ENCODE assay signal across 10 cellular contexts in the genomic region with DNA sequence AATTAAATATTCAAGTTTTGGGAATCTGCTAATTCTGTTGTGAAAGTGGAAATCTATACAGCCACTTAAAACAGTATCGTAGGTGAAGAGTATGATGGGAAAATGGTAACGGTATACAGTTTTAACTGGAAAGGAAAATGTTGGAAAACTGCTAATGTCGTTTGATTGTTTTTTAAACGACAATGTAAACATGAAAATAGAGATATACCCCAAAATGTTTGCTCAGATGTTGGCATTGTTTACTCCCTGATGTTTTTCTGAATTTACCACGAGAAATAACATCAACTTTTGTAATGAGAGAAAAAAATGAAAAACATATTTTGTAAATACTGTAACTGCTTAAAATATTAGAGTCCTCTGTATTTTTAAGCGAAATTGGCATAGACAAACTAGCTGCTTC. TPM values are rescaled to one million over a fixed set of nuclear protein-coding genes. Genes with fewer than 3 reads are reported as not detected.
DNase-seq lines count a peak whose midpoint lies in the region; ATAC-seq and TF ChIP-seq lines count a peak whose summit lies in the region.
"Had no signal": no experiment of that assay in that cellular context is flagged by ENCODE, and none has a peak within 500 bp of the region (broad histone marks: within the 10 kb centered on the region; RNA-seq: fewer than 3 reads in every experiment).

No MANE protein-coding gene starts in this region.

- peaks cover 61% of the 10 kb centered on the region for H3K4me1 Mint-ChIP-seq in activated naive CD4-positive, alpha-beta T cell treated with anti-CD3 and anti-CD28 coated beads, Interleukin-2, amount 10 ng/mL, durations not matched to agents 7 days and 5 days

- TF ChIP-seq CTCF in WI38 (IDR thresholded peaks at IDR 0.05; ENCODE audit: low read depth, low read length) (no peak), fibroblast of villous mesenchyme (IDR thresholded peaks at IDR 0.05; ENCODE audit: insufficient read depth, low read depth, low read length) (no peak), suprapubic skin (IDR thresholded peaks at IDR 0.05) (no peak)

- H3K4me3 Mint-ChIP-seq in activated naive CD4-positive, alpha-beta T cell treated with anti-CD3 and anti-CD28 coated beads, Interleukin-2, amount 10 ng/mL, durations not matched to agents 7 days and 5 days: peak overlapping the region; percentile 5

- H3K27ac Mint-ChIP-seq in activated naive CD4-positive, alpha-beta T cell treated with anti-CD3 and anti-CD28 coated beads, Interleukin-2, amount 10 ng/mL, durations not matched to agents 7 days and 5 days: no peak overlapping the region

- TF ChIP-seq POLR2A in suprapubic skin (IDR thresholded peaks at IDR 0.05): no peak

- H3K36me3 ChIP-seq in suprapubic skin: no peaks in the 10 kb centered on the region

- peaks cover 69% of the 10 kb centered on the region for H3K4me1 ChIP-seq in suprapubic skin

- DNase-seq in activated naive CD4-positive, alpha-beta T cell treated with anti-CD3 and anti-CD28 coated beads, Interleukin-2, amount 10 ng/mL, durations not matched to agents 7 days and 5 days: no peak
- DNase-seq in activated naive CD4-positive, alpha-beta T cell (lab: John Stamatoyannopoulos, UW): no peak
- DNase-seq in fibroblast of villous mesenchyme (ENCODE audit: low read depth) (no peak), suprapubic skin (ENCODE audit: low spot score in 2 of 2) (no peak), NCI-H526 treated with DMSO at 0.1 percent for 48 hours (lab: John Stamatoyannopoulos, UW) (no peak), DMS153 treated with DMSO at 0.1 percent for 48 hours (lab: John Stamatoyannopoulos, UW; ENCODE audit: unreplicated experiment) (no peak)
- DNase-seq: anterior cingulate cortex, C1 segment of cervical spinal cord had no signal

- no peaks in the 10 kb centered on the region for H3K9me3 Mint-ChIP-seq in activated naive CD4-positive, alpha-beta T cell treated with anti-CD3 and anti-CD28 coated beads, Interleukin-2, amount 10 ng/mL, durations not matched to agents 7 days and 5 days

- H3K27me3 Mint-ChIP-seq in activated naive CD4-positive, alpha-beta T cell treated with anti-CD3 and anti-CD28 coated beads, Interleukin-2, amount 10 ng/mL, durations not matched to agents 7 days and 5 days: peaks cover 3% of the 10 kb centered on the region

- CTCF ChIA-PET in activated naive CD4-positive, alpha-beta T cell treated with anti-CD3 and anti-CD28 coated beads, Interleukin-2, amount 10 ng/mL, durations not matched to agents 7 days and 5 days (lab: Charles Lee): interaction anchor here (0.7 kb wide), 2 partner anchors 10 to 21 kb away, joined by 3 to 4 read pairs; no protein-coding TSS in a partner anchor

- no peak overlapping the region for H3K27ac ChIP-seq in suprapubic skin

- H3K9me3 ChIP-seq in suprapubic skin: no peaks in the 10 kb centered on the region

- 63% methylated on average over 6 of the region's 6 CpGs for WGBS in suprapubic skin

- TF ChIP-seq EP300 in suprapubic skin (IDR thresholded peaks at IDR 0.05): no peak

- no peaks in the 10 kb centered on the region for H3K27me3 ChIP-seq in suprapubic skin

- no peak for ATAC-seq in HG02759 (IDR thresholded peaks at IDR 0.05; ENCODE audit: unreplicated experiment)

- H3K4me3 ChIP-seq in WI38 (ENCODE audit: low read depth, low read length) (peak overlapping the region; percentile 77; the same call in 1 of the 2 replicates), fibroblast of villous mesenchyme (ENCODE audit: low read depth, low read length) (peak overlapping the region; percentile 97), suprapubic skin (peak overlapping the region; percentile 94)

- peaks cover 24% of the 10 kb centered on the region for H3K36me3 Mint-ChIP-seq in activated naive CD4-positive, alpha-beta T cell treated with anti-CD3 and anti-CD28 coated beads, Interleukin-2, amount 10 ng/mL, durations not matched to agents 7 days and 5 days

RNA-seq across cellular contexts. Expression of gene MATR3, which starts 2.7 kb away (rescaled TPM):
- 190 and 239 TPM in 2 replicates for total RNA-seq in fibroblast of villous mesenchyme
- 100 to 1,000 TPM; 115 to 192 (median 129) TPM for total RNA-seq in suprapubic skin

RNA-seq across cellular contexts. Expression of gene PAIP2, which starts 45.5 kb away (rescaled TPM):
- total RNA-seq in fibroblast of villous mesenchyme (35.1 and 56.1 TPM in 2 replicates), suprapubic skin (10 to 100 TPM; 50.3 to 71.0 (median 53.5) TPM)
